ENCODE assay signal across 8 cellular contexts in the genomic region with DNA sequence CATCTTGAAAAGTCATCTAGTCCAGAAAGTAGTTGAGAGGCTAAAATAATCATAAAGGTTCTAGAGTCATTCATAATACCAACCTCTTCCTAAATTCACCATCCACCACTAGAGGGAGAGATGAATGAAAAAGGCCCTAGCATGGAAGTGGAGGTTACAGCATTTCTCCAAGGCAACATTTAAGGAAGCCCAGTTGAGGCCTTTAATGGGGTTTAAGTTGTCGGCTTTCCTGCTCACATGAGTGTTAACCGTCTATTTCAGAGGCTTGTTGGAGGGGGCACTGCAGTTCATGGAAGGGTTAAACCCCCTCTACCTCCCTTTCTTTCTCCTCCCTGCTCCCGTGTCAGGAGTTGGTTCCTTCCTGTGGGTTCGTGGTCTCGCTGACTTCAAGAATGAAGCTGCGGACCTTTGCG. TPM values are rescaled to one million over a fixed set of nuclear protein-coding genes. Genes with fewer than 3 reads are reported as not detected.
A peak's percentile ranks its signal among the peaks of the same experiment; 100 is the strongest.
DNase-seq lines count a peak whose midpoint lies in the region; ATAC-seq and TF ChIP-seq lines count a peak whose summit lies in the region.

No MANE protein-coding gene starts in this region.

- CTCF ChIA-PET in activated naive CD4-positive, alpha-beta T cell treated with anti-CD3 and anti-CD28 coated beads for 36 hours (lab: Charles Lee), result interaction anchor here (0.5 to 8.3 kb wide), 22 partner anchors 15 to 547 kb away, joined by 3 to 83 read pairs (median 4); no protein-coding TSS in a partner anchor
- CTCF ChIA-PET in MCF 10A (lab: Yijun Ruan, JAX), result interaction anchor here (0.6 to 8.6 kb wide), 39 partner anchors 10 to 893 kb away, joined by 3 to 152 read pairs (median 4); no protein-coding TSS in a partner anchor

- H3K27me3 Mint-ChIP-seq in activated naive CD4-positive, alpha-beta T cell treated with anti-CD3 and anti-CD28 coated beads for 36 hours (ENCODE audit: low read depth), result peaks cover under 1% of the 10 kb centered on the region
- peaks cover 25% of the 10 kb centered on the region for H3K27me3 Mint-ChIP-seq in MCF 10A (ENCODE audit: insufficient read depth, unreplicated experiment)

- no peaks in the 10 kb centered on the region for H3K9me3 Mint-ChIP-seq in activated naive CD4-positive, alpha-beta T cell treated with anti-CD3 and anti-CD28 coated beads for 36 hours
- H3K9me3 Mint-ChIP-seq in MCF 10A (ENCODE audit: unreplicated experiment), result no peaks in the 10 kb centered on the region

- peak; percentile 49 for TF ChIP-seq CTCF in MCF 10A (IDR thresholded peaks at IDR 0.05; ENCODE audit: unreplicated experiment)
- peak; percentile 53 for TF ChIP-seq CTCF in lower lobe of right lung (IDR thresholded peaks at IDR 0.05)
- peak in 2 of 4 experiments; percentile 26 to 29 for TF ChIP-seq CTCF in sigmoid colon (IDR thresholded peaks at IDR 0.05)

- H3K9me3 ChIP-seq in lower lobe of right lung, result no peaks in the 10 kb centered on the region
- no peaks in the 10 kb centered on the region for H3K9me3 ChIP-seq in sigmoid colon

- H3K4me3 ChIP-seq in lower lobe of right lung (no peak overlapping the region), sigmoid colon (no peak overlapping the region)

- H3K36me3 ChIP-seq in lower lobe of right lung (no peaks in the 10 kb centered on the region), sigmoid colon (no peaks in the 10 kb centered on the region)

- no TSS peak for BruUV-seq in MCF 10A (replicated peaks; lab: Mats Ljungman, UMichigan)

- intact Hi-C loops in activated naive CD4-positive, alpha-beta T cell treated with anti-CD3 and anti-CD28 coated beads for 36 hours (cut with micrococcal nuclease), result loop anchor here (1.0 kb wide), 1 partner anchor 228 kb away; no protein-coding TSS in a partner anchor
- intact Hi-C loops in MCF 10A (cut with micrococcal nuclease), result loop anchor here (1.0 to 5.0 kb wide), 3 partner anchors 133 to 233 kb away; no protein-coding TSS in a partner anchor
- intact Hi-C loops in lower lobe of right lung (cut with DNase I), result no loop called here
- intact Hi-C loops in sigmoid colon (cut with DNase I), result loop anchor here (5.0 to 10.0 kb wide), 2 partner anchors 93 to 225 kb away; no protein-coding TSS in a partner anchor

- H3K27ac ChIP-seq in lower lobe of right lung (no peak overlapping the region), sigmoid colon (no peak overlapping the region)

- no peaks in the 10 kb centered on the region for H3K36me3 Mint-ChIP-seq in activated naive CD4-positive, alpha-beta T cell treated with anti-CD3 and anti-CD28 coated beads for 36 hours (ENCODE audit: low read depth)
- no peaks in the 10 kb centered on the region for H3K36me3 Mint-ChIP-seq in MCF 10A (ENCODE audit: insufficient read depth, unreplicated experiment)

- DNase-seq in activated naive CD4-positive, alpha-beta T cell treated with anti-CD3 and anti-CD28 coated beads for 36 hours, result peak; percentile 18
- no peak for DNase-seq in activated naive CD4-positive, alpha-beta T cell treated with Interleukin-2 at 50 U/mL for 16 hours
- peak; percentile 5 for DNase-seq in NCI-H524 treated with DMSO at 0.1 percent for 48 hours (lab: John Stamatoyannopoulos, UW)
- DNase-seq in MCF 10A (ENCODE audit: unreplicated experiment), result peak; percentile 68
- DNase-seq in lower lobe of right lung, result no peak
- no peak for DNase-seq in sigmoid colon
- no peak for DNase-seq in effector CD4-positive, alpha-beta T cell

- peak overlapping the region; percentile 48 for H3K4me3 Mint-ChIP-seq in activated naive CD4-positive, alpha-beta T cell treated with anti-CD3 and anti-CD28 coated beads for 36 hours
- H3K4me3 Mint-ChIP-seq in MCF 10A (ENCODE audit: unreplicated experiment), result no peak overlapping the region

- 53 to 79% methylated on average over 7 of the region's 7 CpGs for WGBS in sigmoid colon, 2 donors

- POLR2A ChIA-PET in MCF 10A (lab: Yijun Ruan, JAX), result interaction anchor here (0.6 to 1.0 kb wide), 2 partner anchors 59 to 91 kb away, joined by 4 to 5 read pairs; no protein-coding TSS in a partner anchor

- H3K27ac Mint-ChIP-seq in activated naive CD4-positive, alpha-beta T cell treated with anti-CD3 and anti-CD28 coated beads for 36 hours, result no peak overlapping the region
- no peak overlapping the region for H3K27ac Mint-ChIP-seq in MCF 10A (ENCODE audit: low read depth, unreplicated experiment)

- no peaks in the 10 kb centered on the region for H3K27me3 ChIP-seq in lower lobe of right lung (ENCODE audit: low read depth)
- peaks cover 0 to 3% (median 0%) of the 10 kb centered on the region in 3 donors for H3K27me3 ChIP-seq in sigmoid colon

- TF ChIP-seq EP300 in sigmoid colon (IDR thresholded peaks at IDR 0.05), result no peak

- H3K4me1 ChIP-seq in lower lobe of right lung (peaks cover 30% of the 10 kb centered on the region), sigmoid colon (peaks cover 0 to 24% (median 20%) of the 10 kb centered on the region in 4 donors)

- peaks cover 28% of the 10 kb centered on the region for H3K4me1 Mint-ChIP-seq in activated naive CD4-positive, alpha-beta T cell treated with anti-CD3 and anti-CD28 coated beads for 36 hours (ENCODE audit: low read depth)
- H3K4me1 Mint-ChIP-seq in MCF 10A (ENCODE audit: insufficient read depth, unreplicated experiment), result peaks cover 19% of the 10 kb centered on the region

- ATAC-seq in lower lobe of right lung (no peak), GM18907 (IDR thresholded peaks at IDR 0.05; ENCODE audit: unreplicated experiment) (no peak)

- no peak for TF ChIP-seq POLR2A in sigmoid colon (IDR thresholded peaks at IDR 0.05)

RNA-seq across cellular contexts. Expression of a gene that starts 3.8 kb away (rescaled TPM):
- total RNA-seq in activated naive CD4-positive, alpha-beta T cell treated with anti-CD3 and anti-CD28 coated beads for 36 hours, result 1 to 10 TPM; 3.1 to 3.3 TPM
- 10.1 and 11.9 TPM in 2 replicates for total RNA-seq in MCF 10A (2022)
- 42.5 TPM for total RNA-seq in lower lobe of right lung
- 1 to 10 TPM; 3.7 to 5.7 (median 5.1) TPM for total RNA-seq in sigmoid colon
- polyA plus RNA-seq in sigmoid colon, result 10 to 100 TPM in 1 of 3 donors, 1 to 10 TPM in 2; 1.4 to 10.5 (median 2.4) TPM

Comparison
In these comparisons a context has a peak if more than half of its experiments do, and no peak if none do; other contexts are left out.
1. DNase-seq: peak in activated naive CD4-positive, alpha-beta T cell treated with anti-CD3 and anti-CD28 coated beads for 36 hours (single experiment), NCI-H524 treated with DMSO at 0.1 percent for 48 hours (single experiment) and MCF 10A (single experiment); none in activated naive CD4-positive, alpha-beta T cell treated with Interleukin-2 at 50 U/mL for 16 hours (single experiment), lower lobe of right lung (single experiment), sigmoid colon (single experiment) and effector CD4-positive, alpha-beta T cell (single experiment).